ENCODE assay signal across 21 cellular contexts in the genomic region with DNA sequence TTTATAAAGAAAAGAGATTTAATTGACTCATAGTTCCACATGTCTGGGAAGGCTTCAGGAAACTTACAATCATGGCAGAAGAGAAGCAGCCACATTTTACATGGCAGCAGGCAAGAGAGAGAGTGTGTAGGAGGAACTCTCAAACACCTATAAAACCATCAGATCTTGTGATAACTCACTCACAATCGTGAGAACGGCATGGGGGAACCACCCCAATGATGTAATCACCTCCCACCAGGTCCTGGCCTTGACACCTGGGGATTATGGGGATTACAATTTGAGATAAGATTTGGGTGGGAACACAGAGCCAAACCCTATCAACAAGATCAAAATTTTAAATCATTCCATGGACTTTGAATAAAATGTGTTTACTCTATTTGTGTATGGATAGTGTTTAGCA.
DNase-seq lines count a peak whose midpoint lies in the region; FAIRE-seq and TF ChIP-seq lines count a peak whose summit lies in the region.
"Had no signal": no experiment of that assay in that cellular context is flagged by ENCODE, and none has a peak within 500 bp of the region (broad histone marks: within the 10 kb centered on the region; RNA-seq: fewer than 3 reads in every experiment).

No MANE protein-coding gene starts in this region.

- H3K27ac Mint-ChIP-seq in endodermal cell = no peak overlapping the region
- H3K27ac Mint-ChIP-seq in osteocyte (ENCODE audit: unreplicated experiment) = no peak overlapping the region
- H3K27ac Mint-ChIP-seq: CD14-positive monocyte; CD4-positive, CD25-positive, alpha-beta regulatory T cell; CD8-positive, alpha-beta memory T cell had no signal

- DNase-seq in NCI-H748 (lab: John Stamatoyannopoulos, UW; ENCODE audit: unreplicated experiment) (peak; percentile 32), NCI-H748 treated with DMSO at 0.1 percent for 48 hours (lab: John Stamatoyannopoulos, UW) (no peak), D721Med (ENCODE audit: insufficient read length, low spot score) (no peak), endodermal cell (peak; percentile 55), osteocyte (ENCODE audit: extremely low spot score, unreplicated experiment) (no peak), AG08395 (ENCODE audit: low spot score) (no peak)
- DNase-seq: BE2C; C1 segment of cervical spinal cord; CD4-positive, alpha-beta memory T cell; CD4-positive, CD25-positive, alpha-beta regulatory T cell; CD8-positive, alpha-beta memory T cell; COR-L47; DMS79 treated with DMSO at 0.1 percent for 48 hours; GF-D8 had no signal

- peak; percentile 16 for FAIRE-seq in D721Med (lab: Jason Lieb, UNC)
- FAIRE-seq: A549, G401.6, GM12891, GM18507 had no signal

- WGBS in endodermal cell (ENCODE audit: insufficient coverage in 1 of 2, insufficient read length in 1 of 2), 2 experiments = 50% methylated on average over 2 of the region's 2 CpGs; no CpG with 5 or more reads in 1 of the 2 experiments

- H3K9me3 ChIP-seq in endodermal cell (ENCODE audit: control insufficient read depth, low read length) = peaks cover 16% of the 10 kb centered on the region
- H3K9me3 ChIP-seq: A549, BE2C, BLaER1 had no signal

- no peak overlapping the region for H3K9ac ChIP-seq in endodermal cell (ENCODE audit: extremely low read depth, low read length, poor library complexity, severe bottlenecking)
- H3K9ac ChIP-seq: BLaER1 had no signal

- no peaks in the 10 kb centered on the region for H3K36me3 ChIP-seq in endodermal cell (ENCODE audit: control insufficient read depth, insufficient read depth, low read length)
- H3K36me3 ChIP-seq: BE2C, BLaER1 had no signal

- H3K27me3 Mint-ChIP-seq in endodermal cell (ENCODE audit: insufficient read depth) = peaks cover 23% of the 10 kb centered on the region
- H3K27me3 Mint-ChIP-seq in osteocyte (ENCODE audit: unreplicated experiment) = no peaks in the 10 kb centered on the region
- H3K27me3 Mint-ChIP-seq: CD4-positive, alpha-beta memory T cell; CD4-positive, CD25-positive, alpha-beta regulatory T cell; CD8-positive, alpha-beta memory T cell had no signal

- H3K4me3 ChIP-seq in endodermal cell (ENCODE audit: low read length) = peak overlapping the region; percentile 34
- H3K4me3 ChIP-seq: A549, BLaER1 had no signal

- H3K4me3 Mint-ChIP-seq in endodermal cell (no peak overlapping the region), osteocyte (ENCODE audit: unreplicated experiment) (no peak overlapping the region)
- H3K4me3 Mint-ChIP-seq: CD14-positive monocyte; CD4-positive, alpha-beta memory T cell; CD4-positive, CD25-positive, alpha-beta regulatory T cell; CD8-positive, alpha-beta memory T cell had no signal

- TF ChIP-seq CTCF in D721Med (IDR thresholded peaks at IDR 0.05; ENCODE audit: insufficient read depth, missing control alignments) (no peak), endodermal cell (conservative IDR thresholded peaks at IDR 0.05) (no peak), osteocyte (IDR thresholded peaks at IDR 0.05) (no peak)

- peaks cover 30% of the 10 kb centered on the region for H3K27me3 ChIP-seq in endodermal cell (ENCODE audit: control insufficient read depth, insufficient read depth, low read length, poor library complexity, severe bottlenecking)
- H3K27me3 ChIP-seq: BE2C, BLaER1 had no signal

- H3K36me3 Mint-ChIP-seq in endodermal cell (ENCODE audit: low read depth) (no peaks in the 10 kb centered on the region), osteocyte (ENCODE audit: unreplicated experiment) (no peaks in the 10 kb centered on the region)
- H3K36me3 Mint-ChIP-seq: CD14-positive monocyte; CD4-positive, alpha-beta memory T cell; CD4-positive, CD25-positive, alpha-beta regulatory T cell; CD8-positive, alpha-beta memory T cell had no signal

- H3K9me3 Mint-ChIP-seq in endodermal cell = no peaks in the 10 kb centered on the region
- H3K9me3 Mint-ChIP-seq in osteocyte (ENCODE audit: unreplicated experiment) = no peaks in the 10 kb centered on the region

- H3K4me1 ChIP-seq in endodermal cell (ENCODE audit: control insufficient read depth, insufficient read depth, low read length) = no peaks in the 10 kb centered on the region
- H3K4me1 ChIP-seq: A549, BE2C, BLaER1 had no signal

- no peak overlapping the region for H3K27ac ChIP-seq in endodermal cell (ENCODE audit: low read depth, low read length)
- H3K27ac ChIP-seq: 22Rv1, A549, BLaER1 had no signal

- H3K4me1 Mint-ChIP-seq in endodermal cell = peaks cover 12% of the 10 kb centered on the region
- no peaks in the 10 kb centered on the region for H3K4me1 Mint-ChIP-seq in osteocyte (ENCODE audit: unreplicated experiment)
- H3K4me1 Mint-ChIP-seq: CD14-positive monocyte; CD4-positive, alpha-beta memory T cell; CD4-positive, CD25-positive, alpha-beta regulatory T cell; CD8-positive, alpha-beta memory T cell had no signal

Comparison
In these comparisons a context has a peak if more than half of its experiments do, and no peak if none do; other contexts are left out.
1. DNase-seq: peak in NCI-H748 (single experiment) and endodermal cell (single experiment); none in NCI-H748 treated with DMSO at 0.1 percent for 48 hours (single experiment), D721Med (single experiment), osteocyte (single experiment) and AG08395 (single experiment).